ENCODE assay signal across 17 cellular contexts in genomic region chr14:55294603-55295002, GRCh38. TPM values are rescaled to one million over a fixed set of nuclear protein-coding genes. Genes with fewer than 3 reads are reported as not detected.
A peak's percentile ranks its signal among the peaks of the same experiment; 100 is the strongest.
DNase-seq lines count a peak whose midpoint lies in the region; ATAC-seq, FAIRE-seq and TF ChIP-seq lines count a peak whose summit lies in the region.
"Had no signal": no experiment of that assay in that cellular context is flagged by ENCODE, and none has a peak within 500 bp of the region (broad histone marks: within the 10 kb centered on the region; RNA-seq: fewer than 3 reads in every experiment).

No MANE protein-coding gene starts in this region.

- no peak overlapping the region for H3K4me3 Mint-ChIP-seq in activated CD4-positive, alpha-beta T cell treated with anti-CD3 and anti-CD28 coated beads, Interleukin-2, amount 10 ng/mL, durations not matched to agents 7 days and 5 days
- no peak overlapping the region for H3K4me3 Mint-ChIP-seq in activated CD4-positive, alpha-beta T cell treated with anti-CD3 and anti-CD28 coated beads for 36 hours
- H3K4me3 Mint-ChIP-seq in effector memory CD8-positive, alpha-beta T cell = no peak overlapping the region

- intact Hi-C loops in activated CD4-positive, alpha-beta T cell treated with anti-CD3 and anti-CD28 coated beads for 36 hours (cut with DNase I, micrococcal nuclease) = no loop called here
- intact Hi-C loops in gastrocnemius medialis (cut with DNase I; ENCODE audit: low total_unique reads) = no loop called here

- TF ChIP-seq POLR2A in gastrocnemius medialis (IDR thresholded peaks at IDR 0.05) = no peak

- POLR2A ChIA-PET in activated CD4-positive, alpha-beta T cell treated with anti-CD3 and anti-CD28 coated beads, Interleukin-2, amount 10 ng/mL, durations not matched to agents 7 days and 5 days (lab: Charles Lee) = interaction anchor here (0.6 kb wide), 1 partner anchor 105 kb away, joined by 6 read pairs; no protein-coding TSS in a partner anchor
- POLR2A ChIA-PET in activated CD4-positive, alpha-beta T cell treated with anti-CD3 and anti-CD28 coated beads for 36 hours (lab: Charles Lee) = no interaction called here

- H3K27ac Mint-ChIP-seq in activated CD4-positive, alpha-beta T cell treated with anti-CD3 and anti-CD28 coated beads, Interleukin-2, amount 10 ng/mL, durations not matched to agents 7 days and 5 days = no peak overlapping the region
- H3K27ac Mint-ChIP-seq in activated CD4-positive, alpha-beta T cell treated with anti-CD3 and anti-CD28 coated beads for 36 hours = no peak overlapping the region
- H3K27ac Mint-ChIP-seq in effector memory CD8-positive, alpha-beta T cell = no peak overlapping the region

- H3K27me3 ChIP-seq in gastrocnemius medialis = no peaks in the 10 kb centered on the region
- H3K27me3 ChIP-seq: SJCRH30 had no signal

- CTCF ChIA-PET in activated CD4-positive, alpha-beta T cell treated with anti-CD3 and anti-CD28 coated beads, Interleukin-2, amount 10 ng/mL, durations not matched to agents 7 days and 5 days (lab: Charles Lee) = interaction anchor here (0.6 to 1.5 kb wide), 4 partner anchors 11 to 601 kb away, joined by 3 to 6 read pairs (median 4); partner anchors contain the start of gene FBXO34
- CTCF ChIA-PET in activated CD4-positive, alpha-beta T cell treated with anti-CD3 and anti-CD28 coated beads for 36 hours (lab: Charles Lee) = interaction anchor here (1.0 kb wide), 1 partner anchor 121 kb away, joined by 3 read pairs; no protein-coding TSS in a partner anchor

- peaks cover 40% of the 10 kb centered on the region for H3K4me1 Mint-ChIP-seq in activated CD4-positive, alpha-beta T cell treated with anti-CD3 and anti-CD28 coated beads, Interleukin-2, amount 10 ng/mL, durations not matched to agents 7 days and 5 days
- peaks cover 35% of the 10 kb centered on the region for H3K4me1 Mint-ChIP-seq in activated CD4-positive, alpha-beta T cell treated with anti-CD3 and anti-CD28 coated beads for 36 hours
- peaks cover 5 to 50% of the 10 kb centered on the region in 2 donors for H3K4me1 Mint-ChIP-seq in effector memory CD8-positive, alpha-beta T cell (ENCODE audit: low read depth in 2 of 2)

- DNase-seq in activated CD4-positive, alpha-beta T cell treated with anti-CD3 and anti-CD28 coated beads, Interleukin-2, amount 10 ng/mL, durations not matched to agents 7 days and 5 days = peak; percentile 19
- no peak for DNase-seq in activated CD4-positive, alpha-beta T cell treated with anti-CD3 and anti-CD28 coated beads for 36 hours
- DNase-seq in HTR-8/SVneo (ENCODE audit: insufficient read length, low spot score) (no peak), gastrocnemius medialis (no peak), OCI-M2 (lab: John Stamatoyannopoulos, UW; ENCODE audit: unreplicated experiment) (no peak)
- no peak for DNase-seq in effector memory CD8-positive, alpha-beta T cell
- no peak for DNase-seq in activated CD8-positive, alpha-beta memory T cell treated with anti-CD3 and anti-CD28 coated beads, Interleukin-2, amount 50 U/mL, for 48 hours
- DNase-seq: AML-193, C1 segment of cervical spinal cord, MM.1S, NCI-H1048, NCI-H1417 treated with DMSO at 0.1 percent for 48 hours, NCI-H187, NCI-H510A, SJCRH30 had no signal

- H3K36me3 Mint-ChIP-seq in activated CD4-positive, alpha-beta T cell treated with anti-CD3 and anti-CD28 coated beads, Interleukin-2, amount 10 ng/mL, durations not matched to agents 7 days and 5 days (ENCODE audit: low read depth) = peaks cover 14% of the 10 kb centered on the region
- H3K36me3 Mint-ChIP-seq in activated CD4-positive, alpha-beta T cell treated with anti-CD3 and anti-CD28 coated beads for 36 hours (ENCODE audit: low read depth) = peaks cover 11% of the 10 kb centered on the region
- peaks cover 18% of the 10 kb centered on the region for H3K36me3 Mint-ChIP-seq in effector memory CD8-positive, alpha-beta T cell (ENCODE audit: insufficient read depth)

- H3K27ac ChIP-seq in gastrocnemius medialis = peak overlapping the region; percentile 5 to 51 (median 38)
- H3K27ac ChIP-seq: SJCRH30 had no signal

- no peaks in the 10 kb centered on the region for H3K9me3 ChIP-seq in gastrocnemius medialis
- H3K9me3 ChIP-seq: SJCRH30 had no signal

- peaks cover 0 to 11% of the 10 kb centered on the region in 2 donors for H3K36me3 ChIP-seq in gastrocnemius medialis

- no peaks in the 10 kb centered on the region for H3K9me3 Mint-ChIP-seq in activated CD4-positive, alpha-beta T cell treated with anti-CD3 and anti-CD28 coated beads, Interleukin-2, amount 10 ng/mL, durations not matched to agents 7 days and 5 days
- no peaks in the 10 kb centered on the region for H3K9me3 Mint-ChIP-seq in activated CD4-positive, alpha-beta T cell treated with anti-CD3 and anti-CD28 coated beads for 36 hours (ENCODE audit: low read depth)
- H3K9me3 Mint-ChIP-seq in effector memory CD8-positive, alpha-beta T cell = no peaks in the 10 kb centered on the region

- H3K27me3 Mint-ChIP-seq in activated CD4-positive, alpha-beta T cell treated with anti-CD3 and anti-CD28 coated beads, Interleukin-2, amount 10 ng/mL, durations not matched to agents 7 days and 5 days = no peaks in the 10 kb centered on the region
- H3K27me3 Mint-ChIP-seq in activated CD4-positive, alpha-beta T cell treated with anti-CD3 and anti-CD28 coated beads for 36 hours = no peaks in the 10 kb centered on the region
- H3K27me3 Mint-ChIP-seq in effector memory CD8-positive, alpha-beta T cell = no peaks in the 10 kb centered on the region

- FAIRE-seq in HTR-8/SVneo (lab: Jason Lieb, UNC) = peak; percentile 44
- FAIRE-seq: D721Med, RCC 7860 had no signal

- in situ Hi-C loops in gastrocnemius medialis (cut with MboI; ENCODE audit: low sequenced_read_pairs in 4 of 4) = no loop called here

- TF ChIP-seq CTCF in gastrocnemius medialis (IDR thresholded peaks at IDR 0.05 in 4 of 5, conservative IDR thresholded peaks at IDR 0.05 in 1 of 5) = no peak

- peaks cover 37 to 40% of the 10 kb centered on the region in 2 donors for H3K4me1 ChIP-seq in gastrocnemius medialis
- H3K4me1 ChIP-seq: SJCRH30 had no signal

- no peak for ATAC-seq in activated CD4-positive, alpha-beta T cell treated with anti-CD3 and anti-CD28 coated beads for 36 hours
- ATAC-seq in effector memory CD8-positive, alpha-beta T cell (replicated peaks) = peak; percentile 66
- no peak for ATAC-seq in gastrocnemius medialis

- H3K4me3 ChIP-seq in gastrocnemius medialis = no peak overlapping the region
- H3K4me3 ChIP-seq: SJCRH30 had no signal

RNA-seq across cellular contexts. Expression of gene FBXO34, which starts 23.4 kb away (rescaled TPM):
- 10 to 100 TPM; 23.0 to 23.6 TPM for total RNA-seq in activated CD4-positive, alpha-beta T cell treated with anti-CD3 and anti-CD28 coated beads, Interleukin-2, amount 10 ng/mL, durations not matched to agents 7 days and 5 days
- 10 to 100 TPM; 18.5 to 18.9 TPM for total RNA-seq in activated CD4-positive, alpha-beta T cell treated with anti-CD3 and anti-CD28 coated beads for 36 hours
- total RNA-seq in gastrocnemius medialis = 10 to 100 TPM; 26.2 to 55.9 (median 40.7) TPM
